ENCODE assay signal across 25 cellular contexts in the genomic region with DNA sequence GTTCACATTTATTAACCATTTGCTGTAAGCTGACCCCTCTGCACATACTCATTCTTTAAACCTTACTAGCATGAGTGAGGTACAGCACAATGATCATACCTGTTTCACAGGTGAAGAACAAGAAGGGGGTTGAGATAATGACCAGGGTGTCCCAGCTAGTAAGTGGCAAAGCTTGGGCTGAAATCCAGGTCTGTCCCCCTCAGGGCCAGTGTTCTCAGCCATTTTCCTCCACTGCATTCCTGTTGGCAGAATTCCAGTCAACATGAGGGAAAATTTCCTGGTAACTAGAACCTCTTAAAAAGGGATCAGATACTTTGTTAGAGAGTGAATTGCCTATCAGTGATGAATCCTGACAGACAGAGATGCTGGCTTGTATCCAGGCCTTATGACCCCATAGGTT. TPM values are rescaled to one million over a fixed set of nuclear protein-coding genes. Genes with fewer than 3 reads are reported as not detected.
A peak's percentile ranks its signal among the peaks of the same experiment; 100 is the strongest.
DNase-seq lines count a peak whose midpoint lies in the region; ATAC-seq lines count a peak whose summit lies in the region.
"Had no signal": no experiment of that assay in that cellular context is flagged by ENCODE, and none has a peak within 500 bp of the region (broad histone marks: within the 10 kb centered on the region; RNA-seq: fewer than 3 reads in every experiment).

No MANE protein-coding gene starts in this region.

- intact Hi-C loops in posterior cingulate gyrus (cut with DNase I) = no loop called here

- DNase-seq in DMS 273 (lab: John Stamatoyannopoulos, UW; ENCODE audit: unreplicated experiment) (peak; percentile 49), DMS 273 treated with DMSO at 0.1 percent for 48 hours (lab: John Stamatoyannopoulos, UW) (no peak), NCI-H1105 (lab: John Stamatoyannopoulos, UW) (peak; percentile 92), NCI-H2171 treated with DMSO at 0.1 percent for 48 hours (lab: John Stamatoyannopoulos, UW) (peak; percentile 49), renal cortical epithelial cell (ENCODE audit: low read depth) (peak; percentile 20), posterior cingulate gyrus (no peak), AG08396 (ENCODE audit: low spot score) (no peak)
- DNase-seq: activated CD4-positive, alpha-beta T cell treated with anti-CD3 and anti-CD28 coated beads for 4 hours; activated naive CD4-positive, alpha-beta T cell; activated T-cell treated with anti-CD3 and anti-CD28 coated beads, Interleukin-2, amount 50 U/mL, for 4 hours; adrenal gland; esophagus squamous epithelium; hippocampal formation; mesendoderm; NCI-H1436 treated with DMSO at 0.1 percent for 48 hours; NCI-H526; stimulated activated naive CD8-positive, alpha-beta T cell treated with anti-CD3 and anti-CD28 coated beads, Interleukin-15, amount 100 ng/mL, for 72 hours; thyroid gland had no signal

- ATAC-seq in HG02798 (IDR thresholded peaks at IDR 0.05; ENCODE audit: poor library complexity, unreplicated experiment) = no peak
- ATAC-seq: activated T-cell treated with anti-CD3 and anti-CD28 coated beads, Interleukin-2, amount 50 U/mL, for 4 hours; HCT116; left lobe of liver; stimulated activated naive CD8-positive, alpha-beta T cell treated with anti-CD3 and anti-CD28 coated beads, Interleukin-15, amount 100 ng/mL, for 72 hours had no signal

RNA-seq across cellular contexts. Expression of a gene that starts 48.1 kb away (rescaled TPM):
- total RNA-seq in renal cortical epithelial cell = not detected in 2 replicates
- total RNA-seq: activated CD8-positive, alpha-beta memory T cell treated with anti-CD3 and anti-CD28 coated beads for 36 hours; activated T-cell treated with anti-CD3 and anti-CD28 coated beads, Interleukin-2, amount 50 U/mL, for 4 hours; adrenal gland; esophagus squamous epithelium; frontal cortex; left lobe of liver; myocyte; T-helper 2 cell treated with Interferon-gamma antibody and Interleukin-4, amounts not matched to agents 100 ng/mL and 5 ng/mL, for 36 hours; thyroid gland had no signal

RNA-seq across cellular contexts. Expression of a gene that starts 53.0 kb away (rescaled TPM):
- 0.17 and 2.6 TPM in 2 replicates for total RNA-seq in renal cortical epithelial cell
- total RNA-seq: T-helper 2 cell treated with Interferon-gamma antibody and Interleukin-4, amounts not matched to agents 100 ng/mL and 5 ng/mL, for 36 hours had no signal

Comparison
In these comparisons a context has a peak if more than half of its experiments do, and no peak if none do; other contexts are left out.
1. DNase-seq: peak in DMS 273 (single experiment), NCI-H1105 (single experiment), NCI-H2171 treated with DMSO at 0.1 percent for 48 hours (single experiment) and renal cortical epithelial cell (single experiment); none in DMS 273 treated with DMSO at 0.1 percent for 48 hours (single experiment), posterior cingulate gyrus (0 of 10) and AG08396 (single experiment).